ENCODE assay signal across 7 cellular contexts in the genomic region with DNA sequence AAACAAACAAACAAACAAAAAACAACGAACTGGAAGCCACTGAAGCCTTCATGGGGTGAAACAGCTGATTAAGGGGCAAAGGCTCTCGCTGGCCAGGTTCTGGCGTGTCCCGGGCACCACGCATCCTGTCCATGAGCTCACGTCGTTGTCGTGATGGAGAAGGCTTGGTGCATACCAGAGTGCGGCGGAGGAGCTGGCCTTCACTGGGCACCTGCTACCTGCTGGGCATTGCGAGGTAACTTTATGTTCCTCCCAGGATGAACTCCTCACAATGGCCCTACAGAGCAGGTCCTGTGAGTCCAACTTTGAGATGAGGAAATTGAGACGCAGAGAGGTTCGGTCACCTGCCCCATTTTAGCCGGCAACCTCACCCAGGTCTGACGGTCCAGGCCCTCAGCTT. TPM values are rescaled to one million over a fixed set of nuclear protein-coding genes. Genes with fewer than 3 reads are reported as not detected.
DNase-seq lines count a peak whose midpoint lies in the region; ATAC-seq, FAIRE-seq and TF ChIP-seq lines count a peak whose summit lies in the region.
"Not testable (repeated sequence)": the region's sequence is repeated elsewhere in the genome, so short reads cannot be mapped to it uniquely, and the experiment has no call there.

No MANE protein-coding gene starts in this region.

- H2AFZ ChIP-seq in OCI-LY7 (ENCODE audit: low read length) (peak overlapping the region; percentile 92; the same call in 1 of the 2 replicates), astrocyte (ENCODE audit: low read depth, low read length) (peak overlapping the region; percentile 16), neuron (ENCODE audit: low read depth, low read length) (peak overlapping the region; percentile 69)

- ATAC-seq in Right ventricle myocardium superior (ENCODE audit: poor library complexity); stimulated activated effector memory CD8-positive, alpha-beta T cell treated with anti-CD3 and anti-CD28 coated beads, Interleukin-12 subunit alpha, Interleukin-12 subunit beta, amount 100 ng/mL, for 72 hours: not testable (repeated sequence)

- POLR2A ChIA-PET in OCI-LY7 (lab: Charles Lee), result not testable (repeated sequence)

- not testable (repeated sequence) for TF ChIP-seq CTCF in OCI-LY7 (conservative IDR thresholded peaks at IDR 0.05; ENCODE audit: low read length); astrocyte (IDR thresholded peaks at IDR 0.05; ENCODE audit: insufficient read depth, low read depth, low read length)

- not testable (repeated sequence) for H3K4me3 Mint-ChIP-seq in activated T-cell treated with anti-CD3 and anti-CD28 coated beads, Interleukin-2, amount 50 U/mL, for 24 hours
- H3K4me3 Mint-ChIP-seq in astrocyte (ENCODE audit: unreplicated experiment), result peak overlapping the region; percentile 27
- H3K4me3 Mint-ChIP-seq in stimulated activated effector memory CD8-positive, alpha-beta T cell treated with anti-CD3 and anti-CD28 coated beads, Interleukin-12 subunit alpha, Interleukin-12 subunit beta, amount 100 ng/mL, for 72 hours, result peak overlapping the region; percentile 69

- H3K9me2 ChIP-seq in OCI-LY7 (ENCODE audit: insufficient read depth, low read length), result not testable (repeated sequence)

- H3K27ac Mint-ChIP-seq in activated T-cell treated with anti-CD3 and anti-CD28 coated beads, Interleukin-2, amount 50 U/mL, for 24 hours; astrocyte (ENCODE audit: unreplicated experiment): not testable (repeated sequence)
- H3K27ac Mint-ChIP-seq in stimulated activated effector memory CD8-positive, alpha-beta T cell treated with anti-CD3 and anti-CD28 coated beads, Interleukin-12 subunit alpha, Interleukin-12 subunit beta, amount 100 ng/mL, for 72 hours, result peak overlapping the region; percentile 78

- not testable (repeated sequence) for H4K20me1 ChIP-seq in OCI-LY7 (ENCODE audit: insufficient read depth, low read length); astrocyte (ENCODE audit: insufficient read depth, low read length)

- H3K36me3 ChIP-seq in H7 (replicated peaks; ENCODE audit: control insufficient read depth, insufficient read depth, low read length); OCI-LY7 (ENCODE audit: insufficient read depth, low read length); astrocyte (ENCODE audit: insufficient read depth, low read length); neuron (ENCODE audit: insufficient read depth, low read length): not testable (repeated sequence)

- DNase-seq in H7 (peak; percentile 28), Right ventricle myocardium superior (peak; percentile 47)
- not testable (repeated sequence) for DNase-seq in OCI-LY7 (ENCODE audit: low spot score); astrocyte (ENCODE audit: low read depth); stimulated activated effector memory CD8-positive, alpha-beta T cell treated with anti-CD3 and anti-CD28 coated beads, Interleukin-12 subunit alpha, Interleukin-12 subunit beta, amount 100 ng/mL, for 72 hours (ENCODE audit: low spot score in 2 of 2)
- peak; percentile 34 for DNase-seq in activated T-cell treated with anti-CD3 and anti-CD28 coated beads, Interleukin-2, amount 50 U/mL, for 24 hours

- not testable (repeated sequence) for H3K9me3 Mint-ChIP-seq in activated T-cell treated with anti-CD3 and anti-CD28 coated beads, Interleukin-2, amount 50 U/mL, for 24 hours; astrocyte (ENCODE audit: unreplicated experiment); stimulated activated effector memory CD8-positive, alpha-beta T cell treated with anti-CD3 and anti-CD28 coated beads, Interleukin-12 subunit alpha, Interleukin-12 subunit beta, amount 100 ng/mL, for 72 hours

- not testable (repeated sequence) for BruUV-seq in OCI-LY7 (replicated peaks; lab: Mats Ljungman, UMichigan)

- H3K27me3 Mint-ChIP-seq in activated T-cell treated with anti-CD3 and anti-CD28 coated beads, Interleukin-2, amount 50 U/mL, for 24 hours, result peaks cover 10% of the 10 kb centered on the region
- peaks cover 40% of the 10 kb centered on the region for H3K27me3 Mint-ChIP-seq in astrocyte (ENCODE audit: low read depth, unreplicated experiment)

- intact Hi-C loops in OCI-LY7 (cut with micrococcal nuclease; ENCODE audit: unreplicated experiment), result loop anchor here (2.0 to 10.0 kb wide), 3 partner anchors 251 to 367 kb away; partner anchors contain the start of gene CRYM
- intact Hi-C loops in Right ventricle myocardium superior (cut with DNase I), result loop anchor here (10.0 kb wide), 2 partner anchors 251 to 371 kb away; no protein-coding TSS in a partner anchor

- H3K4me2 ChIP-seq in OCI-LY7 (ENCODE audit: low read length); astrocyte (ENCODE audit: low read length): not testable (repeated sequence)

- not testable (repeated sequence) for H3K27ac ChIP-seq in OCI-LY7 (ENCODE audit: low read depth, low read length, poor library complexity, severe bottlenecking); astrocyte (ENCODE audit: low read depth, low read length)

- not testable (repeated sequence) for H3K4me3 ChIP-seq in H7 (ENCODE audit: insufficient read depth, low read depth, low read length); OCI-LY7 (ENCODE audit: low read depth, low read length, poor library complexity, severe bottlenecking); astrocyte (ENCODE audit: insufficient read depth, low read depth, low read length); neuron (ENCODE audit: low read length)

- H3K4me1 ChIP-seq in OCI-LY7 (ENCODE audit: insufficient read depth, low read length, poor library complexity, severe bottlenecking), result peaks cover 26% of the 10 kb centered on the region
- H3K4me1 ChIP-seq in astrocyte (ENCODE audit: insufficient read depth, low read length); neuron (ENCODE audit: insufficient read depth, low read length): not testable (repeated sequence)

- H3K9me3 ChIP-seq in OCI-LY7 (ENCODE audit: low read length); astrocyte (ENCODE audit: insufficient read depth, low read depth, low read length); neuron (ENCODE audit: low read length): not testable (repeated sequence)

- not testable (repeated sequence) for H3K36me3 Mint-ChIP-seq in activated T-cell treated with anti-CD3 and anti-CD28 coated beads, Interleukin-2, amount 50 U/mL, for 24 hours (ENCODE audit: low read depth); astrocyte (ENCODE audit: low read depth, unreplicated experiment); stimulated activated effector memory CD8-positive, alpha-beta T cell treated with anti-CD3 and anti-CD28 coated beads, Interleukin-12 subunit alpha, Interleukin-12 subunit beta, amount 100 ng/mL, for 72 hours

- not testable (repeated sequence) for H3K27me3 ChIP-seq in H7 (ENCODE audit: control insufficient read depth, insufficient read depth, low read length); astrocyte (ENCODE audit: insufficient read depth, low read length)
- peaks cover 16% of the 10 kb centered on the region for H3K27me3 ChIP-seq in neuron (ENCODE audit: insufficient read depth, low read length)

- not testable (repeated sequence) for H3K9ac ChIP-seq in astrocyte (ENCODE audit: low read length)

- not testable (repeated sequence) for H3K79me2 ChIP-seq in OCI-LY7 (ENCODE audit: insufficient read depth, low read depth, low read length); astrocyte (ENCODE audit: insufficient read depth, low read length)

- CTCF ChIA-PET in OCI-LY7 (lab: Charles Lee; ENCODE audit: unreplicated experiment), result not testable (repeated sequence)

- H3K4me1 Mint-ChIP-seq in activated T-cell treated with anti-CD3 and anti-CD28 coated beads, Interleukin-2, amount 50 U/mL, for 24 hours (ENCODE audit: low read depth), result peaks cover 17% of the 10 kb centered on the region
- H3K4me1 Mint-ChIP-seq in astrocyte (ENCODE audit: low read depth, unreplicated experiment), result not testable (repeated sequence)
- H3K4me1 Mint-ChIP-seq in stimulated activated effector memory CD8-positive, alpha-beta T cell treated with anti-CD3 and anti-CD28 coated beads, Interleukin-12 subunit alpha, Interleukin-12 subunit beta, amount 100 ng/mL, for 72 hours, result peaks cover 21% of the 10 kb centered on the region

- not testable (repeated sequence) for FAIRE-seq in astrocyte (lab: Jason Lieb, UNC)

RNA-seq across cellular contexts. Expression of gene METTL9, which starts 43.8 kb away (rescaled TPM):
- total RNA-seq in H7 (2014; rRNA removed; shearing (Covaris generic)), result 163 and 173 TPM in 2 replicates
- 113 and 121 TPM in 2 replicates for total RNA-seq in OCI-LY7 (2014; rRNA removed; shearing (Covaris generic))
- 120 and 126 TPM in 2 replicates for total RNA-seq in OCI-LY7 (2022)
- total RNA-seq in astrocyte, result 86.6 and 88.1 TPM in 2 replicates
- 47.4 TPM for total RNA-seq in Right ventricle myocardium superior

Comparison
In these comparisons a context has a peak if more than half of its experiments do, and no peak if none do; other contexts are left out.
1. H2AFZ ChIP-seq: peak in every context shown above with its lines; median percentile 92 in OCI-LY7; 69 in neuron; 16 in astrocyte.